In the genomic region with DNA sequence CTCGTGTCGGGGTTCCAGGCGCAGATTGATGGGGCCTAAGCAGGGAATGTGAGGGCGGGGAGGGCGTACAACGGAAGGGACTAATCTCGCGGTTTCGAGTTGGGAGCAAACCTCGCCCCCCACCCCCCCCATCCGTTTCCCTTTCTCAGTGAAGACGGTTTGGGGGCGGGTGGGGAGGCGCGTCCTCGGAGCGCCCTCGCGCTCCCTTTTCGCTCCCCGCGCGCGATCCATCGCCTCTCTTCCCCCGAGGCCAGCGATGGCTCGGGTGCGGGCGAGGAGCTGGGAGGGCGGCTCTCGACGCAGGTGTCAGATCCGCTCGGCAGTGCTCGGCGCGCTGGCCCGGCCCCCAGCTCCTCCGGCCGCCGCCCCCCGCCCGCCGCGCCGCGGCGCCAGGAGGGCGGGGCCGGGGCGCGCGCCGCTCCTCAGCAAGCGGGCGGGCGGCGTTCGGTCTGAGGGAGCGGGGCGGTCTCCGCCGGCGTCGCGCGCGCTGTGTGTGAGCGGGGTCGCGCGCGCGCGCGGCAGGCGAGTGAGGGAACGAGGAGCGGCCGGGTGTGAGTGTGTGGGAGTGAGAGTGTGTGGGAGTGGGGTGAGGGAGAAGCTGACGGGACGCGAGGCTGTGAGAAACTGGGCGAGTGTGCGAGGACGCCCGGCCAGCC, we compare ENCODE assay signal across 1 cellular context.
A peak's percentile ranks its signal among the peaks of the same experiment; 100 is the strongest.
TF ChIP-seq lines count a peak whose summit lies in the region.

TSS of gene RIMKLB (plus strand) at position 516 of the 656 bp plus-strand sequence. CDS start 15,876 bp downstream, outside the sequence.

TF ChIP-seq in GM23338, 12 proteins besides CTCF, POLR2A, EP300 and RAD21:
- no peak for TF ChIP-seq ZNF114 (CRISPR knock-in tag; IDR thresholded peaks at IDR 0.05)
- TF ChIP-seq ZNF462 (CRISPR knock-in tag; IDR thresholded peaks at IDR 0.05): no peak
- no peak for TF ChIP-seq REST (IDR thresholded peaks at IDR 0.05; ENCODE audit: unreplicated experiment)
- no peak for TF ChIP-seq ZNF331 (CRISPR knock-in tag; IDR thresholded peaks at IDR 0.05; ENCODE audit: low read depth)
- TF ChIP-seq NANOG (IDR thresholded peaks at IDR 0.05; ENCODE audit: borderline replicate concordance): no peak
- no peak for TF ChIP-seq JUNB (IDR thresholded peaks at IDR 0.05; ENCODE audit: unreplicated experiment)
- TF ChIP-seq, protein P1, sequence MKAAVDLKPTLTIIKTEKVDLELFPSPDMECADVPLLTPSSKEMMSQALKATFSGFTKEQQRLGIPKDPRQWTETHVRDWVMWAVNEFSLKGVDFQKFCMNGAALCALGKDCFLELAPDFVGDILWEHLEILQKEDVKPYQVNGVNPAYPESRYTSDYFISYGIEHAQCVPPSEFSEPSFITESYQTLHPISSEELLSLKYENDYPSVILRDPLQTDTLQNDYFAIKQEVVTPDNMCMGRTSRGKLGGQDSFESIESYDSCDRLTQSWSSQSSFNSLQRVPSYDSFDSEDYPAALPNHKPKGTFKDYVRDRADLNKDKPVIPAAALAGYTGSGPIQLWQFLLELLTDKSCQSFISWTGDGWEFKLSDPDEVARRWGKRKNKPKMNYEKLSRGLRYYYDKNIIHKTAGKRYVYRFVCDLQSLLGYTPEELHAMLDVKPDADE (IDR thresholded peaks at IDR 0.05): 0 out of 2 replicates have a peak, but pooled peaks have one; percentile 16
- no peak for TF ChIP-seq EZH2phosphoT487 (IDR thresholded peaks at IDR 0.05; ENCODE audit: unreplicated experiment)
- TF ChIP-seq EZH2 (IDR thresholded peaks at IDR 0.05; ENCODE audit: low read depth, unreplicated experiment): no peak
- TF ChIP-seq CREB1 (CRISPR knock-in tag; IDR thresholded peaks at IDR 0.05; ENCODE audit: low read depth): no peak
- TF ChIP-seq POLR2AphosphoS5 (IDR thresholded peaks at IDR 0.05; ENCODE audit: low read depth): peak; percentile 73
- no peak for TF ChIP-seq STAT1 (IDR thresholded peaks at IDR 0.05; ENCODE audit: unreplicated experiment)
